ENCODE assay signal across 8 cellular contexts in the genomic region with DNA sequence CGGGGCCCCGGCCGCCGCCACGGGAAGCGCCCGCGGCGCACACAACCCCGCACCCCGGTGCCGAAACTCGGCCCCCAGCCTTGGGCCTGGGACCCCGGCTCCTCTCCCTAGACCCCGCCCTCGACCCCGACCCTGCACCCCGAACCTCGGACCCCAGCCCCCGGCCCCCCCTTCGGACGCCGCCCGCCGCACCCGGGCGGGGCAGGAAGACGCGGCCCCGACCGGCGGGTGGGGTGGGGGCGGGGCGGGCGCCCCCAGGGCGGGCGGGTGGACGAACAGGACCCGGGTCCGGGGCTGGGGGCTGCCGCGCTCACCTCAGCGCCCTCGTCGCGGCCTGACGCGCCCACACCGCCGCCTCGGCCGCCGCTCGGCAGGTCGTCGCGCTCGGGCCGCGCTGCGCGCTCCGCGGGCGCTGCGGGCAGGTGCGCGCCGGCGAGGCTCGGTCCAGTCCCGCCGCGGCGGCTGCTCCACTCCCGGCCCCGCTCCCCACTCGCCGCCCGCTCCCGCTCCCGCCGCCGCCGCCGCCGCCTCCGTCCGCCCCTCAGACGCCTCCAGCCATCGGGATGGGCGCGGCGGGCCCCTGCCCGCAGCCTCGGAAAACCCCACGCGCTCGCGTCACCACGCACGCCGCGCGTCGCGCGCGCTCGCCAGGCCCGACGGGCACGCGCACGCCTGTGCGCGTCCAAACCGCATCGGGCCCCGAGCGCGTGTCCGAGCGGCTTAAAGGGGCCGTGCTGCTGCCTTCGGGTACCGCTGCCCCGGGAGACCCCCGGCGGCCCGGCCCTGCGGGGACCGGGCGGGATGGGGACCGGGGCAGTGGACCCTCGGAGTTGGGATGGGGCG. TPM values are rescaled to one million over a fixed set of nuclear protein-coding genes. Genes with fewer than 3 reads are reported as not detected.
A peak's percentile ranks its signal among the peaks of the same experiment; 100 is the strongest.
DNase-seq lines count a peak whose midpoint lies in the region; ATAC-seq and TF ChIP-seq lines count a peak whose summit lies in the region.

A gene (minus strand): TSS at position 582 of the 843 bp plus-strand sequence. CDS start 65,634 bp downstream, outside the sequence.

- H3K4me1 Mint-ChIP-seq in activated CD4-positive, alpha-beta T cell treated with anti-CD3 and anti-CD28 coated beads for 36 hours: peaks cover 54% of the 10 kb centered on the region
- peaks cover 49% of the 10 kb centered on the region for H3K4me1 Mint-ChIP-seq in chondrocyte (ENCODE audit: low read depth)

- peak within 1 kb of the TSS; percentile 84 for H3K27ac Mint-ChIP-seq in activated CD4-positive, alpha-beta T cell treated with anti-CD3 and anti-CD28 coated beads for 36 hours
- H3K27ac Mint-ChIP-seq in chondrocyte (ENCODE audit: unreplicated experiment): peak within 1 kb of the TSS; percentile 86

- POLR2A ChIA-PET in AG04449 (lab: Yijun Ruan, JAX): no interaction called here
- POLR2A ChIA-PET in activated CD4-positive, alpha-beta T cell treated with anti-CD3 and anti-CD28 coated beads for 36 hours (lab: Charles Lee): interaction anchor here (1.8 kb wide), 1 partner anchor 18 kb away, joined by 4 read pairs; no protein-coding TSS in a partner anchor

- peak within 1 kb of the TSS; percentile 88 for H3K4me3 Mint-ChIP-seq in activated CD4-positive, alpha-beta T cell treated with anti-CD3 and anti-CD28 coated beads for 36 hours
- H3K4me3 Mint-ChIP-seq in chondrocyte (ENCODE audit: unreplicated experiment): peak within 1 kb of the TSS; percentile 85

- no peak for DNase-seq in AG04449 (ENCODE audit: low read depth, low spot score)
- peak; percentile 65 for DNase-seq in NCI-H446 treated with DMSO at 0.1 percent for 48 hours (lab: John Stamatoyannopoulos, UW)
- DNase-seq in activated CD4-positive, alpha-beta T cell treated with anti-CD3 and anti-CD28 coated beads for 36 hours: peak; percentile 91
- peak; percentile 94 for DNase-seq in chondrocyte (ENCODE audit: low spot score)
- DNase-seq in kidney tubule cell (ENCODE audit: low spot score): peak; percentile 93
- peak; percentile 68 to 83 for DNase-seq in stimulated activated CD4-positive, alpha-beta T cell treated with anti-CD3 and anti-CD28 coated beads, Interleukin-15, amount 100 ng/mL, for 48 hours (ENCODE audit: low read depth in 2 of 2)

- H3K27me3 Mint-ChIP-seq in activated CD4-positive, alpha-beta T cell treated with anti-CD3 and anti-CD28 coated beads for 36 hours: no peaks in the 10 kb centered on the region
- H3K27me3 Mint-ChIP-seq in chondrocyte (ENCODE audit: low read depth): no peaks in the 10 kb centered on the region

- intact Hi-C loops in activated CD4-positive, alpha-beta T cell treated with anti-CD3 and anti-CD28 coated beads for 36 hours (cut with DNase I, micrococcal nuclease): loop anchor here (1.0 to 5.0 kb wide), 11 partner anchors 16 to 848 kb away; a partner anchor contains a TSS

- no peak for TF ChIP-seq CTCF in AG04449 (IDR thresholded peaks at IDR 0.05; ENCODE audit: insufficient read depth, low read length, missing control alignments)
- TF ChIP-seq CTCF in chondrocyte (IDR thresholded peaks at IDR 0.05): no peak

- CTCF ChIA-PET in AG04449 (lab: Yijun Ruan, JAX): interaction anchor here (2.0 kb wide), 1 partner anchor 16 kb away, joined by 21 read pairs; no protein-coding TSS in a partner anchor
- CTCF ChIA-PET in activated CD4-positive, alpha-beta T cell treated with anti-CD3 and anti-CD28 coated beads for 36 hours (lab: Charles Lee): no interaction called here

- H3K36me3 Mint-ChIP-seq in activated CD4-positive, alpha-beta T cell treated with anti-CD3 and anti-CD28 coated beads for 36 hours (ENCODE audit: low read depth): peaks cover 24% of the 10 kb centered on the region
- no peaks in the 10 kb centered on the region for H3K36me3 Mint-ChIP-seq in chondrocyte (ENCODE audit: low read depth)

- ATAC-seq in GM18868 (IDR thresholded peaks at IDR 0.05; ENCODE audit: unreplicated experiment): peak; percentile 73
- ATAC-seq in HG03135 (IDR thresholded peaks at IDR 0.05; ENCODE audit: unreplicated experiment): peak; percentile 66
- peak; percentile 47 for ATAC-seq in activated CD4-positive, alpha-beta T cell treated with anti-CD3 and anti-CD28 coated beads for 36 hours

- H3K9me3 Mint-ChIP-seq in activated CD4-positive, alpha-beta T cell treated with anti-CD3 and anti-CD28 coated beads for 36 hours (ENCODE audit: low read depth): no peaks in the 10 kb centered on the region
- no peaks in the 10 kb centered on the region for H3K9me3 Mint-ChIP-seq in chondrocyte (ENCODE audit: low read depth)

- peak within 1 kb of the TSS; percentile 83 for H3K4me3 ChIP-seq in AG04449 (ENCODE audit: low read depth, low read length)

RNA-seq across cellular contexts. Expression of the gene that starts here (rescaled TPM):
- total RNA-seq in activated CD4-positive, alpha-beta T cell treated with anti-CD3 and anti-CD28 coated beads for 36 hours: 100 to 1,000 TPM; 347 to 669 TPM
- 419 to 543 TPM (median 538 TPM) in 3 replicates for total RNA-seq in chondrocyte
